ENCODE assay signal across 8 cellular contexts in the genomic region with DNA sequence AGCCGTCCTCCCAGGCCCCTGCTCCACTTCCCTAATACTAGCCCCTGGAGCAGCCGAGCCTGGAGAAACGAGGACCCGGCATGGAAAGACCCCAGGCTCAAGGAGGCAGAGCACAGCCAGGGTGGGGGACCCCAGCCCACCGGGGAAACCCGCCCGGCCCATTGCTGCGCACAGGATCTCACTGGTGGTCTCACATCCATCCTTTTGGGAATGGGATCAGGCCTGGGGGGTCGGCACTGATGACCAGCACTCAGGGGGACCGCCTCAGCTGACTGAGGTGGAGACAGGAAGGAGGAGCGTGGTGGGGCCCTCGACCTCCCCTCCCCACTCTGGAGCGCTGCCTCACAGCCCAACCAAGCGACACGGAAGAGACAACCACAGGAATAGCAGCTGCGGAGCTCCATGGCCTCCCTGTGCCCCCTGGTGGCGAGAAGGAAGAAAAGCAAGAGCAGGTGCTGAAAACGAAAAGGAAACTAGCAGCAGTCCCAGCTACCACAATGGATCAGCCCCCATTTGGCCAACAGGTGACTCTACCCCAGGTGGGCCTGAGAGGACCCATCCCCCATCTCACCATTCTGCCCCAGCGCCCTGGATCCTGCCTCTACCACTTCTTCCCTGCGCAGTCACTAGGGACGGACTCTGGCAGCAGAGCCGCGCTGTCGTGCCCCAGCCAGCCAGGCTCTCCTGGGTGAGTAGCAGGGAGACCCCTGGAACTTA. TPM values are rescaled to one million over a fixed set of nuclear protein-coding genes. Genes with fewer than 3 reads are reported as not detected.
DNase-seq lines count a peak whose midpoint lies in the region; ATAC-seq and TF ChIP-seq lines count a peak whose summit lies in the region.
"Not testable (repeated sequence)": the region's sequence is repeated elsewhere in the genome, so short reads cannot be mapped to it uniquely, and the experiment has no call there.

No MANE protein-coding gene starts in this region.

- not testable (repeated sequence) for H3K36me3 ChIP-seq in BLaER1 treated with 17β-estradiol and CSF1 and Interleukin-3, amounts not matched to agents 10 nM and 100 nM; left lung

- H3K9ac ChIP-seq in BLaER1 treated with 17β-estradiol and CSF1 and Interleukin-3, amounts not matched to agents 10 nM and 100 nM: peak overlapping the region; percentile 57 to 77 (median 74)

- DNase-seq in NCI-H526 treated with DMSO at 0.1 percent for 48 hours (lab: John Stamatoyannopoulos, UW) (peak; percentile 51), left lung (peak; percentile 76 to 86)
- peak; percentile 45 for DNase-seq in activated CD4-positive, alpha-beta T cell treated with anti-CD3 and anti-CD28 coated beads, Interleukin-2, amount 50 U/mL, for 1 hour
- DNase-seq in stimulated activated CD4-positive, alpha-beta T cell treated with anti-CD3 and anti-CD28 coated beads, Interleukin-4, amount 100 ng/mL, for 24 hours: peak; percentile 61

- H3K9me3 Mint-ChIP-seq in dendritic cell treated with granulocyte-macrophage colony-stimulating factor and Interleukin-4, amounts not matched to agents 40 ng/mL and 50 ng/mL, for 4 days: not testable (repeated sequence)

- H3K4me2 ChIP-seq in BLaER1 treated with 17β-estradiol and CSF1 and Interleukin-3, amounts not matched to agents 10 nM and 100 nM: peak overlapping the region; percentile 87 to 97 (median 92)

- peak overlapping the region; percentile 75 for H3K4me3 Mint-ChIP-seq in dendritic cell treated with granulocyte-macrophage colony-stimulating factor and Interleukin-4, amounts not matched to agents 40 ng/mL and 50 ng/mL, for 4 days

- H3K9me3 ChIP-seq in BLaER1 treated with 17β-estradiol and CSF1 and Interleukin-3, amounts not matched to agents 10 nM and 100 nM (replicated peaks in 1 of 11); left lung: not testable (repeated sequence)

- peaks cover 52% of the 10 kb centered on the region for H3K4me1 Mint-ChIP-seq in dendritic cell treated with granulocyte-macrophage colony-stimulating factor and Interleukin-4, amounts not matched to agents 40 ng/mL and 50 ng/mL, for 4 days (ENCODE audit: low read depth)

- intact Hi-C loops in dendritic cell treated with granulocyte-macrophage colony-stimulating factor and Interleukin-4, amounts not matched to agents 40 ng/mL and 50 ng/mL, for 4 days (cut with micrococcal nuclease): loop anchor here (1.0 to 5.0 kb wide), 3 partner anchors 42 to 250 kb away; no protein-coding TSS in a partner anchor
- intact Hi-C loops in left lung (cut with DNase I): loop anchor here in 1 of 2 donors (10.0 kb wide), 1 partner anchor 250 kb away; no protein-coding TSS in a partner anchor

- not testable (repeated sequence) for H4K20me1 ChIP-seq in BLaER1 treated with 17β-estradiol and CSF1 and Interleukin-3, amounts not matched to agents 10 nM and 100 nM

- ATAC-seq in GM19395 (IDR thresholded peaks at IDR 0.05; ENCODE audit: unreplicated experiment) (peak; percentile 85), HG03442 (IDR thresholded peaks at IDR 0.05; ENCODE audit: unreplicated experiment) (peak; percentile 89), left lung (peak; percentile 94)

- H3K27ac Mint-ChIP-seq in dendritic cell treated with granulocyte-macrophage colony-stimulating factor and Interleukin-4, amounts not matched to agents 40 ng/mL and 50 ng/mL, for 4 days: peak overlapping the region; percentile 83

- not testable (repeated sequence) for H3K36me3 Mint-ChIP-seq in dendritic cell treated with granulocyte-macrophage colony-stimulating factor and Interleukin-4, amounts not matched to agents 40 ng/mL and 50 ng/mL, for 4 days (ENCODE audit: low read depth)

- not testable (repeated sequence) for H3K27me3 ChIP-seq in BLaER1 treated with 17β-estradiol and CSF1 and Interleukin-3, amounts not matched to agents 10 nM and 100 nM
- H3K27me3 ChIP-seq in left lung: peaks cover 0 to 18% of the 10 kb centered on the region in 2 donors

- H3K4me1 ChIP-seq in BLaER1 treated with 17β-estradiol and CSF1 and Interleukin-3, amounts not matched to agents 10 nM and 100 nM: peaks cover 27 to 71% (median 64%) of the 10 kb centered on the region in 10 experiments
- peaks cover 0 to 17% of the 10 kb centered on the region in 2 donors for H3K4me1 ChIP-seq in left lung

- H3K27ac ChIP-seq in BLaER1 treated with 17β-estradiol and CSF1 and Interleukin-3, amounts not matched to agents 10 nM and 100 nM: peak overlapping the region; percentile 35 to 85 (median 76); a peak in 21 of 22 replicates
- H3K27ac ChIP-seq in left lung: not testable (repeated sequence)

- H3K27me3 Mint-ChIP-seq in dendritic cell treated with granulocyte-macrophage colony-stimulating factor and Interleukin-4, amounts not matched to agents 40 ng/mL and 50 ng/mL, for 4 days: not testable (repeated sequence)

- TF ChIP-seq CTCF in left lung (IDR thresholded peaks at IDR 0.05): peak; percentile 67 to 87

- H3K4me3 ChIP-seq in BLaER1 treated with 17β-estradiol and CSF1 and Interleukin-3, amounts not matched to agents 10 nM and 100 nM: peak overlapping the region; percentile 28 to 65 (median 44); a peak in 16 of 20 replicates
- H3K4me3 ChIP-seq in left lung: peak overlapping the region; percentile 7 to 26

RNA-seq across cellular contexts. Expression of a gene that starts 31.9 kb away (rescaled TPM):
- total RNA-seq in left lung: 100 to 1,000 TPM; 303 to 327 TPM

RNA-seq across cellular contexts. Expression of a gene that starts 34.4 kb away (rescaled TPM):
- under 1 TPM in 1 of 2 donors, not detected in 1; 0.42 TPM for total RNA-seq in left lung
